ENCODE assay signal across 9 cellular contexts in genomic region chr7:28957064-28957821, GRCh38.
DNase-seq lines count a peak whose midpoint lies in the region; ATAC-seq and FAIRE-seq lines count a peak whose summit lies in the region.
"Had no signal": no experiment of that assay in that cellular context is flagged by ENCODE, and none has a peak within 500 bp of the region (broad histone marks: within the 10 kb centered on the region; RNA-seq: fewer than 3 reads in every experiment).

No MANE protein-coding gene starts in this region.

- H3K4me1 ChIP-seq in iPS DF 6.9 (ENCODE audit: control insufficient read depth, insufficient read depth, low read length): peaks cover 2% of the 10 kb centered on the region

- no peak overlapping the region for H3K27ac Mint-ChIP-seq in activated naive CD8-positive, alpha-beta T cell treated with anti-CD3 and anti-CD28 coated beads, Interleukin-2, amount 50 U/mL, for 24 hours
- H3K27ac Mint-ChIP-seq: T-helper 1 cell treated with Interleukin-12 subunit alpha and Interleukin-12 subunit beta and Interleukin-4 antibody, amounts not matched to agents 30 μg/mL and 1 μg/mL, for 36 hours had no signal

- no peaks in the 10 kb centered on the region for H3K9me3 ChIP-seq in iPS DF 6.9 (ENCODE audit: control insufficient read depth, insufficient read depth, low read length)

- WGBS in iPS DF 6.9 (ENCODE audit: insufficient coverage, insufficient read length): no CpG with 5 or more reads among the region's 63 CpGs

- no peaks in the 10 kb centered on the region for H3K36me3 Mint-ChIP-seq in activated naive CD8-positive, alpha-beta T cell treated with anti-CD3 and anti-CD28 coated beads, Interleukin-2, amount 50 U/mL, for 24 hours (ENCODE audit: low read depth)

- peak; percentile 11 for ATAC-seq in activated naive CD8-positive, alpha-beta T cell treated with anti-CD3 and anti-CD28 coated beads, Interleukin-2, amount 50 U/mL, for 24 hours
- ATAC-seq in GM19463 (IDR thresholded peaks at IDR 0.05; ENCODE audit: unreplicated experiment): no peak
- ATAC-seq in HG02981 (IDR thresholded peaks at IDR 0.05; ENCODE audit: unreplicated experiment): no peak

- peak; percentile 18 for DNase-seq in stimulated activated CD4-positive, alpha-beta T cell treated with anti-CD3 and anti-CD28 coated beads, Interleukin-15, amount 100 ng/mL, for 24 hours
- no peak for DNase-seq in stimulated activated CD4-positive, alpha-beta T cell treated with anti-CD3 and anti-CD28 coated beads, Interleukin-4, amount 100 ng/mL, for 4 hours
- peak; percentile 4 for DNase-seq in activated naive CD8-positive, alpha-beta T cell treated with anti-CD3 and anti-CD28 coated beads, Interleukin-2, amount 50 U/mL, for 24 hours
- DNase-seq in iPS DF 6.9 (ENCODE audit: low read depth, low spot score): no peak
- no peak for DNase-seq in skeletal muscle cell (ENCODE audit: low read depth)
- DNase-seq in HTR-8/SVneo (ENCODE audit: insufficient read length, low spot score): no peak

- peaks cover 5% of the 10 kb centered on the region for H3K4me1 Mint-ChIP-seq in activated naive CD8-positive, alpha-beta T cell treated with anti-CD3 and anti-CD28 coated beads, Interleukin-2, amount 50 U/mL, for 24 hours

- no peaks in the 10 kb centered on the region for H3K9me3 Mint-ChIP-seq in activated naive CD8-positive, alpha-beta T cell treated with anti-CD3 and anti-CD28 coated beads, Interleukin-2, amount 50 U/mL, for 24 hours

- peaks cover 56% of the 10 kb centered on the region for H3K27me3 Mint-ChIP-seq in activated naive CD8-positive, alpha-beta T cell treated with anti-CD3 and anti-CD28 coated beads, Interleukin-2, amount 50 U/mL, for 24 hours

- H3K4me3 ChIP-seq in iPS DF 6.9 (ENCODE audit: low read length) (peak overlapping the region; percentile 45; the same call in 1 of the 2 replicates), skeletal muscle cell (ENCODE audit: low read depth, low read length) (peak overlapping the region; percentile 55)

- H3K4me3 Mint-ChIP-seq in activated naive CD8-positive, alpha-beta T cell treated with anti-CD3 and anti-CD28 coated beads, Interleukin-2, amount 50 U/mL, for 24 hours: no peak overlapping the region
- H3K4me3 Mint-ChIP-seq: T-helper 1 cell treated with Interleukin-12 subunit alpha and Interleukin-12 subunit beta and Interleukin-4 antibody, amounts not matched to agents 30 μg/mL and 1 μg/mL, for 36 hours had no signal

- H3K36me3 ChIP-seq in iPS DF 6.9 (ENCODE audit: control insufficient read depth, insufficient read depth, low read length): no peaks in the 10 kb centered on the region

- H3K27me3 ChIP-seq in iPS DF 6.9 (ENCODE audit: control insufficient read depth, insufficient read depth, low read length): peaks cover 16% of the 10 kb centered on the region

- no peak overlapping the region for H3K27ac ChIP-seq in iPS DF 6.9 (ENCODE audit: low read length)

- no peak for FAIRE-seq in HTR-8/SVneo (lab: Jason Lieb, UNC)

Comparison
In these comparisons a context has a peak if more than half of its experiments do, and no peak if none do; other contexts are left out.
1. DNase-seq: peak in stimulated activated CD4-positive, alpha-beta T cell treated with anti-CD3 and anti-CD28 coated beads, Interleukin-15, amount 100 ng/mL, for 24 hours (single experiment) and activated naive CD8-positive, alpha-beta T cell treated with anti-CD3 and anti-CD28 coated beads, Interleukin-2, amount 50 U/mL, for 24 hours (single experiment); none in stimulated activated CD4-positive, alpha-beta T cell treated with anti-CD3 and anti-CD28 coated beads, Interleukin-4, amount 100 ng/mL, for 4 hours (0 of 2), iPS DF 6.9 (single experiment), skeletal muscle cell (single experiment) and HTR-8/SVneo (single experiment).